In the genomic region with DNA sequence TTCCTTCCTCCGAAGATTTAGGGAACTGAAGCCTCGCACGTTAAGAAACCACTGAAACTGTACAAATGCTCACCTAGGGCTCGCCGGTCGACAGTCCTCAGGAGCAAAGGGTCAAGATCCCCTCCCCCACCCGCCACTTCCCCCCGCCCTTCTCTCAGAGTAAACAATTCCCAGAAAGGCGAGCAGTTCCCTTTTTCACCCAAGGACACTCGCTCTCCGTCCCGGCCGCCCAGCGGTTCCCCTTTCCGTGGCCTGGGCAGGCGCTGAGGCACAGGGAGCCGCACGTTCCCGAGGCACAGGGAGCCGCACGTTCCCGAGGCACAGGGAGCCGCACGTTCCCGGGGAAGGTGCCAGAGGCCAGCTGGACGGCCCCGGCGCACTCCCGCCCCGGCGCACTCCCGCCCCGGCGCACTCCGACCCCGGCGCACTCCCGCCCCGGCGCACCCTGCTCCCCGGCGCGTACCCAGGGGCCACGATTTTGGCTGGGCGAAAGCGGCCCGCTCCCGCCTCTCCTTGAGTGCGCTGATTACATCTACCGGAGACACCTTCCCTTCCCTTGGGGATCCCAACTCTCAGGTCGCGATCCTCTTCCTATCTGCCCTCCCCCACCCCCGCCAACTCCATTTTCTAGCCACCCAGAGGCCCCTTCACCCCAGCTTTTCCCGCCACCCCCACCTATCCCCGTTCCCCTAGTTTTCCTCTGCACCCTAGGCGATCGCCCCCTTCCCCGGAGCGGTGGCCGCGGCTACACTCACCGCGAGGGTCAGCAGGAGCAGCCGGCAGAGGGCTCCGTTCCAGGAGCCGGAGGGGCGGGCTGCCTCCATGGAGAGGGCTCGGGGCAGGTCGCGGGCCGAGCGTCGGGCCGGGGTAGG, we compare ENCODE assay signal across 8 cellular contexts. TPM values are rescaled to one million over a fixed set of nuclear protein-coding genes. Genes with fewer than 3 reads are reported as not detected.
A peak's percentile ranks its signal among the peaks of the same experiment; 100 is the strongest.
DNase-seq lines count a peak whose midpoint lies in the region; ATAC-seq and TF ChIP-seq lines count a peak whose summit lies in the region.

No MANE protein-coding gene starts in this region.

- 1% methylated on average over 41 of the region's 74 CpGs for WGBS in hepatocyte (ENCODE audit: low lambda C conversion rate, missing lambda C conversion rate)

- no peak overlapping the region for H3K27ac Mint-ChIP-seq in activated naive CD8-positive, alpha-beta T cell treated with anti-CD3 and anti-CD28 coated beads, Interleukin-2, amount 10 ng/mL, durations not matched to agents 7 days and 5 days

- H3K79me2 ChIP-seq in hepatocyte = peaks cover 41% of the 10 kb centered on the region

- H4K20me1 ChIP-seq in hepatocyte (ENCODE audit: insufficient read depth, poor library complexity, severe bottlenecking) = no peaks in the 10 kb centered on the region

- H3K9me3 ChIP-seq in hepatocyte (ENCODE audit: low read depth) = no peaks in the 10 kb centered on the region

- H3K4me2 ChIP-seq in hepatocyte = peak overlapping the region; percentile 80

- peak overlapping the region; percentile 99 for H3K27ac ChIP-seq in hepatocyte

- H3K9me3 Mint-ChIP-seq in activated naive CD8-positive, alpha-beta T cell treated with anti-CD3 and anti-CD28 coated beads, Interleukin-2, amount 10 ng/mL, durations not matched to agents 7 days and 5 days = peaks cover 2% of the 10 kb centered on the region

- H3K27me3 Mint-ChIP-seq in activated naive CD8-positive, alpha-beta T cell treated with anti-CD3 and anti-CD28 coated beads, Interleukin-2, amount 10 ng/mL, durations not matched to agents 7 days and 5 days = peaks cover 31% of the 10 kb centered on the region

- H3K4me1 ChIP-seq in hepatocyte (ENCODE audit: insufficient read depth) = peaks cover 3% of the 10 kb centered on the region

- H3K27me3 ChIP-seq in hepatocyte = no peaks in the 10 kb centered on the region

- ATAC-seq in activated naive CD8-positive, alpha-beta T cell treated with anti-CD3 and anti-CD28 coated beads, Interleukin-2, amount 10 ng/mL, durations not matched to agents 7 days and 5 days (ENCODE audit: low read depth) = no peak

- peak; percentile 32 for TF ChIP-seq CTCF in hepatocyte (IDR thresholded peaks at IDR 0.05; ENCODE audit: poor library complexity)

- H3K4me3 ChIP-seq in hepatocyte = peak overlapping the region; percentile 84

- H3K4me1 Mint-ChIP-seq in activated naive CD8-positive, alpha-beta T cell treated with anti-CD3 and anti-CD28 coated beads, Interleukin-2, amount 10 ng/mL, durations not matched to agents 7 days and 5 days = no peaks in the 10 kb centered on the region

- peak overlapping the region; percentile 49 for H3K4me3 Mint-ChIP-seq in activated naive CD8-positive, alpha-beta T cell treated with anti-CD3 and anti-CD28 coated beads, Interleukin-2, amount 10 ng/mL, durations not matched to agents 7 days and 5 days

- no peaks in the 10 kb centered on the region for H3K36me3 Mint-ChIP-seq in activated naive CD8-positive, alpha-beta T cell treated with anti-CD3 and anti-CD28 coated beads, Interleukin-2, amount 10 ng/mL, durations not matched to agents 7 days and 5 days

- no peaks in the 10 kb centered on the region for H3K36me3 ChIP-seq in hepatocyte (replicated peaks; ENCODE audit: insufficient read depth, low read depth)

- H3K9me2 ChIP-seq in hepatocyte (replicated peaks; ENCODE audit: insufficient read depth) = no peaks in the 10 kb centered on the region

- POLR2A ChIA-PET in activated naive CD8-positive, alpha-beta T cell treated with anti-CD3 and anti-CD28 coated beads, Interleukin-2, amount 10 ng/mL, durations not matched to agents 7 days and 5 days (lab: Charles Lee) = no interaction called here

- DNase-seq in AG20443 (ENCODE audit: low spot score) (peak; percentile 9), HT1080 (ENCODE audit: low read depth) (peak; percentile 32), hepatocyte (ENCODE audit: low spot score) (peak; percentile 82), putamen (ENCODE audit: low spot score) (peak; percentile 15), NCI-H1694 treated with DMSO at 0.1 percent for 48 hours (lab: John Stamatoyannopoulos, UW) (no peak), SK-N-DZ (ENCODE audit: low spot score) (no peak), RPMI8226 (no peak)
- peak; percentile 25 for DNase-seq in activated naive CD8-positive, alpha-beta T cell treated with anti-CD3 and anti-CD28 coated beads, Interleukin-2, amount 10 ng/mL, durations not matched to agents 7 days and 5 days

- H2AFZ ChIP-seq in hepatocyte = peak overlapping the region; percentile 54

RNA-seq across cellular contexts. Expression of a gene that starts 0.8 kb away (rescaled TPM):
- 0.98 and 1.2 TPM in 2 replicates for total RNA-seq in HT1080 (2014; rRNA removed; shearing (Covaris generic))
- polyA plus RNA-seq in HT1080 (2015; cell fraction: cytosol; rRNA removed) = 1.9 and 2.5 TPM in 2 replicates
- 4.3 and 4.6 TPM in 2 replicates for polyA plus RNA-seq in HT1080 (2015; cell fraction: nucleus; rRNA removed)
- total RNA-seq in activated naive CD8-positive, alpha-beta T cell treated with anti-CD3 and anti-CD28 coated beads, Interleukin-2, amount 10 ng/mL, durations not matched to agents 7 days and 5 days = not detected
- 49.2 and 59.6 TPM in 2 replicates for total RNA-seq in hepatocyte
- polyA plus RNA-seq in hepatocyte = 24.3 and 28.7 TPM in 2 replicates
- 0.03 and 0.09 TPM in 2 replicates for polyA plus RNA-seq in SK-N-DZ (2014; cell fraction: cytosol; rRNA removed)
- 0.08 TPM in 1 of 2 replicates, not detected in the other for polyA plus RNA-seq in SK-N-DZ (2014; cell fraction: nucleus; rRNA removed)

RNA-seq across cellular contexts. Expression of a gene that starts 58.8 kb away (rescaled TPM):
- total RNA-seq in HT1080 (2014; rRNA removed; shearing (Covaris generic)) = 0.11 TPM in 1 of 2 replicates, not detected in the other
- not detected in 2 replicates for polyA plus RNA-seq in HT1080 (2015; cell fraction: cytosol; rRNA removed)
- not detected in 2 replicates for polyA plus RNA-seq in HT1080 (2015; cell fraction: nucleus; rRNA removed)
- not detected for total RNA-seq in activated naive CD8-positive, alpha-beta T cell treated with anti-CD3 and anti-CD28 coated beads, Interleukin-2, amount 10 ng/mL, durations not matched to agents 7 days and 5 days
- total RNA-seq in hepatocyte = 29.3 and 39.7 TPM in 2 replicates
- polyA plus RNA-seq in hepatocyte = 13.9 and 17.1 TPM in 2 replicates
- polyA plus RNA-seq in SK-N-DZ (2014; cell fraction: cytosol; rRNA removed) = not detected in 2 replicates
- not detected in 2 replicates for polyA plus RNA-seq in SK-N-DZ (2014; cell fraction: nucleus; rRNA removed)

Comparison
In these comparisons a context has a peak if more than half of its experiments do, and no peak if none do; other contexts are left out.
1. DNase-seq: peak in AG20443 (single experiment), HT1080 (single experiment), activated naive CD8-positive, alpha-beta T cell treated with anti-CD3 and anti-CD28 coated beads, Interleukin-2, amount 10 ng/mL, durations not matched to agents 7 days and 5 days (single experiment), hepatocyte (single experiment) and putamen (single experiment); none in NCI-H1694 treated with DMSO at 0.1 percent for 48 hours (single experiment), SK-N-DZ (single experiment) and RPMI8226 (single experiment).
2. RNA of a gene that starts 0.8 kb away (total RNA-seq): 49.2 to 59.6 TPM in hepatocyte; 0.98 to 1.2 TPM in HT1080 and not detected in activated naive CD8-positive, alpha-beta T cell treated with anti-CD3 and anti-CD28 coated beads, Interleukin-2, amount 10 ng/mL, durations not matched to agents 7 days and 5 days; every median in the first group is over 10 times any median in the second.
3. RNA of a gene that starts 58.8 kb away (total RNA-seq): 29.3 to 39.7 TPM in hepatocyte; 0.11 TPM in HT1080 and not detected in activated naive CD8-positive, alpha-beta T cell treated with anti-CD3 and anti-CD28 coated beads, Interleukin-2, amount 10 ng/mL, durations not matched to agents 7 days and 5 days; every median in the first group is over 10 times any median in the second.